10 cellular contexts compared by ENCODE assay signal in the genomic region with DNA sequence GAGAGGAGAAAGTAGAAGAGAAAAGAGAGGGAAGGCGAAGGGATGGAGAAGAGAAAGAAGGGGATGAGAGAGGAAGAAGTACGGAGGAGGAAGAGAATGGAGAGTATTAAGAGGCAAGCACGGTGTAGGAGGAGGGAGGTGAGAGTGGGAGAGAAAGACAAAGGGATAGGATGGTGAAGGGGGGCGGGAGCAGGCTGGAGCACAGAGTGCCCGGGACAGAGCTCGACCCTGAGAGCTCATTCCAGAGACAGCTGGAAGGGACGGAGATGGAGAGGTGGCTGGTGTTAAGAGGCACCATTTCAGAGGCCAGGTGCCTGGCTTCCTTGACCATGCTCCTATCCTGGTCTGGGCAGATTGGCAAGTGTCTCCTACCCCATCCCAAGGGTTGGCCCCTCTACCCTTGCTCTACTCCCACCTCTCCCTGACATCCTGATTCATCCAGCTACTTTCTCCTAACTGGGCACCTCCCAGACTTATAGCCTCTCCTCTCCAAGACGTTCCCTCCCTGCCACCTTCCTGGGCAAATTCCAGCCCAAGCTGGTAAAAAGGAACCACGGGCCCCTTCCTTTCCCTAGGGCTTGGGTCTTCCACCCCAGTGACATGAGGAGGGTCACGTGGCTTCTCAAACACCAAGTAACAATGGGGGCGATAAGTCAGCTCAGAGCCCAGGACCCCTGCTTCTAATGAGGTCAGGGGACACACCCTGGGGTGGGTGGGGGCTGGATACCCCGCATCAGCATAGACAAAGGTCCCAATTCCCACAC. TPM values are rescaled to one million over a fixed set of nuclear protein-coding genes. Genes with fewer than 3 reads are reported as not detected.
DNase-seq lines count a peak whose midpoint lies in the region; ATAC-seq, FAIRE-seq and TF ChIP-seq lines count a peak whose summit lies in the region.
"Had no signal": no experiment of that assay in that cellular context is flagged by ENCODE, and none has a peak within 500 bp of the region (broad histone marks: within the 10 kb centered on the region; RNA-seq: fewer than 3 reads in every experiment).

No MANE protein-coding gene starts in this region.

- H3K27ac Mint-ChIP-seq in HFFc6: peak overlapping the region; percentile 50

- peak overlapping the region; percentile 97 for H3K4me2 ChIP-seq in A549

- DNase-seq in A549 (ENCODE audit: low read depth in 1 of 2, low spot score in 1 of 2) (no peak), HFFc6 (no peak), breast epithelium (ENCODE audit: low spot score in 2 of 2) (no peak), midbrain (lab: John Stamatoyannopoulos, UW) (peak; percentile 57), omental fat pad (ENCODE audit: low spot score) (no peak), NCI-H2196 treated with DMSO at 0.1 percent for 48 hours (lab: John Stamatoyannopoulos, UW; ENCODE audit: unreplicated experiment) (no peak)
- DNase-seq in activated effector memory CD4-positive, alpha-beta T cell treated with anti-CD3 and anti-CD28 coated beads, Interleukin-2, amount 50 U/mL, for 16 hours: no peak
- DNase-seq in stimulated activated CD4-positive, alpha-beta T cell treated with anti-CD3 and anti-CD28 coated beads, Interleukin-4, amount 100 ng/mL, for 1 hour: no peak
- DNase-seq: activated gamma-delta T cell treated with Interleukin-2 at 50 U/mL for 16 hours, NCI-H526 treated with DMSO at 0.1 percent for 48 hours had no signal

- no peak for FAIRE-seq in A549 (lab: Jason Lieb, UNC)

- H3K27me3 Mint-ChIP-seq in HFFc6 (ENCODE audit: insufficient read depth): peaks cover 7% of the 10 kb centered on the region

- no peak for TF ChIP-seq POLR2A in A549 (IDR thresholded peaks at IDR 0.05; ENCODE audit: low read length)
- TF ChIP-seq POLR2A in breast epithelium (IDR thresholded peaks at IDR 0.05): no peak

- no peaks in the 10 kb centered on the region for H3K36me3 ChIP-seq in breast epithelium

- peak overlapping the region; percentile 91 for H3K4me3 Mint-ChIP-seq in HFFc6

- TF ChIP-seq RAD21 in A549 (conservative IDR thresholded peaks at IDR 0.05 in 1 of 2, IDR thresholded peaks at IDR 0.05 in 1 of 2): no peak

- H3K4me3 ChIP-seq in A549: peak overlapping the region; percentile 79; the same call in 2 of the 3 replicates
- H3K4me3 ChIP-seq in breast epithelium: peak overlapping the region in 2 of 3 donors; percentile 88 to 98

- 84% methylated on average over 12 of the region's 12 CpGs for WGBS in A549 (ENCODE audit: missing lambda C conversion rate)

- no peak for TF ChIP-seq EP300 in A549 (IDR thresholded peaks at IDR 0.05)

- H3K9me3 ChIP-seq in A549: no peaks in the 10 kb centered on the region
- no peaks in the 10 kb centered on the region for H3K9me3 ChIP-seq in breast epithelium

- H3K36me3 Mint-ChIP-seq in HFFc6 (ENCODE audit: low read depth): peaks cover 15% of the 10 kb centered on the region

- no peaks in the 10 kb centered on the region for H3K9me3 Mint-ChIP-seq in HFFc6

- no peaks in the 10 kb centered on the region for H3K27me3 ChIP-seq in breast epithelium

- peaks cover 36% of the 10 kb centered on the region for H3K4me1 Mint-ChIP-seq in HFFc6 (ENCODE audit: low read depth)

- TF ChIP-seq CTCF in A549 (IDR thresholded peaks at IDR 0.05): no peak
- no peak for TF ChIP-seq CTCF in HFFc6 (IDR thresholded peaks at IDR 0.05)
- no peak for TF ChIP-seq CTCF in breast epithelium (IDR thresholded peaks at IDR 0.05)
- TF ChIP-seq CTCF in omental fat pad (IDR thresholded peaks at IDR 0.05): no peak

- H3K4me1 ChIP-seq in A549 (peaks cover 20% of the 10 kb centered on the region), breast epithelium (peaks cover 0 to 10% of the 10 kb centered on the region in 2 donors)

- POLR2A ChIA-PET in A549 (lab: Yijun Ruan, JAX): no interaction called here

- no peak for ATAC-seq in A549
- no peak for ATAC-seq in omental fat pad (ENCODE audit: low FRiP score)

- CTCF ChIA-PET in A549 (lab: Yijun Ruan, JAX): interaction anchor here (0.6 to 1.6 kb wide), 6 partner anchors 11 to 201 kb away, joined by 3 to 6 read pairs (median 3); a partner anchor contains a TSS

- H3K27ac ChIP-seq in A549: peak overlapping the region; percentile 94 to 97; a peak in 4 of 6 replicates
- no peak overlapping the region for H3K27ac ChIP-seq in breast epithelium

- intact Hi-C loops in breast epithelium (cut with DNase I; ENCODE audit: low total_unique reads): no loop called here

TF ChIP-seq in A549, 52 proteins besides CTCF, POLR2A, EP300 and RAD21:
- TF ChIP-seq JUN (IDR thresholded peaks at IDR 0.05) (no peak), NPAS2 (CRISPR knock-in tag; IDR thresholded peaks at IDR 0.05; ENCODE audit: borderline replicate concordance) (no peak), TFCP2L1 (CRISPR knock-in tag; IDR thresholded peaks at IDR 0.05) (no peak), ESRRA (IDR thresholded peaks at IDR 0.05; ENCODE audit: borderline replicate concordance, low read length) (no peak), EHF (CRISPR knock-in tag; IDR thresholded peaks at IDR 0.05) (no peak), CHD2 (IDR thresholded peaks at IDR 0.05; ENCODE audit: low read length, partially characterized antibody) (no peak), RARB (CRISPR knock-in tag; IDR thresholded peaks at IDR 0.05) (no peak), EHMT2 (IDR thresholded peaks at IDR 0.05; ENCODE audit: low read depth) (no peak), NR3C1 (IDR thresholded peaks at IDR 0.05) (no peak), RCOR1 (IDR thresholded peaks at IDR 0.05; ENCODE audit: low read depth, low read length) (no peak), GATA3 (IDR thresholded peaks at IDR 0.05; ENCODE audit: borderline replicate concordance) (no peak), RFX5 (IDR thresholded peaks at IDR 0.05) (no peak)
- TF ChIP-seq, protein P1, sequence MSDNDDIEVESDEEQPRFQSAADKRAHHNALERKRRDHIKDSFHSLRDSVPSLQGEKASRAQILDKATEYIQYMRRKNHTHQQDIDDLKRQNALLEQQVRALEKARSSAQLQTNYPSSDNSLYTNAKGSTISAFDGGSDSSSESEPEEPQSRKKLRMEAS (IDR thresholded peaks at IDR 0.05): no peak

RNA-seq across cellular contexts. Expression of a gene that starts 1.2 kb away (rescaled TPM):
- polyA plus RNA-seq in A549 (2011; rRNA removed) (2.2 and 2.7 TPM in 2 replicates), A549 (2017; fragmentation: RNase III; extraction: RNeasy Plus Mini Kit Qiagen cat#74134 plus additional on column Dnase treatment) (4.4 to 5.4 TPM (median 4.9 TPM) in 3 replicates)
- 6.2 and 7.9 TPM in 2 replicates for polyA plus RNA-seq in A549 (2012; cell fraction: cytosol; rRNA removed)
- polyA plus RNA-seq in A549 (2012; cell fraction: nucleus; rRNA removed): 28.7 and 33.9 TPM in 2 replicates
- polyA minus RNA-seq in A549 (2011; rRNA and poly(A)+ RNA removed): 6.0 and 9.3 TPM in 2 replicates
- total RNA-seq in HFFc6 (2021; fragmentation: NEBNext Ultra II Directional; extraction: Animal tissue kit (Norgen Biotek cat#: 25700)): 1 to 10 TPM; 3.4 to 5.1 (median 4.2) TPM
- total RNA-seq in breast epithelium (1 to 10 TPM; 2.1 to 4.2 (median 2.6) TPM), omental fat pad (1 to 10 TPM; 2.1 to 8.4 (median 3.8) TPM)

RNA-seq across cellular contexts. Expression of a gene that starts 1.3 kb away (rescaled TPM):
- 112 and 127 TPM in 2 replicates for polyA plus RNA-seq in A549 (2011; rRNA removed)
- polyA plus RNA-seq in A549 (2012; cell fraction: cytosol; rRNA removed): 105 and 149 TPM in 2 replicates
- polyA plus RNA-seq in A549 (2012; cell fraction: nucleus; rRNA removed): 99.6 and 204 TPM in 2 replicates
- polyA plus RNA-seq in A549 (2017; fragmentation: RNase III; extraction: RNeasy Plus Mini Kit Qiagen cat#74134 plus additional on column Dnase treatment): 98.9 to 104 TPM (median 103 TPM) in 3 replicates
- 46.1 and 47.9 TPM in 2 replicates for polyA minus RNA-seq in A549 (2011; rRNA and poly(A)+ RNA removed)
- total RNA-seq in HFFc6 (2021; fragmentation: NEBNext Ultra II Directional; extraction: Animal tissue kit (Norgen Biotek cat#: 25700)): 10 to 100 TPM; 45.4 to 68.6 (median 50.1) TPM
- 100 to 1,000 TPM in 1 of 3 donors, 10 to 100 TPM in 2; 63.7 to 101 (median 99.5) TPM for total RNA-seq in breast epithelium
- total RNA-seq in omental fat pad: 100 to 1,000 TPM in 1 of 4 donors, 10 to 100 TPM in 3; 63.9 to 110 (median 89.3) TPM

RNA-seq across cellular contexts. Expression of a gene that starts 17.8 kb away (rescaled TPM):
- polyA plus RNA-seq in A549 (2011; rRNA removed): 0.06 and 0.09 TPM in 2 replicates
- 0.03 and 0.05 TPM in 2 replicates for polyA plus RNA-seq in A549 (2012; cell fraction: cytosol; rRNA removed)
- polyA plus RNA-seq in A549 (2012; cell fraction: nucleus; rRNA removed): 0.06 and 0.13 TPM in 2 replicates
- not detected in 3 replicates for polyA plus RNA-seq in A549 (2017; fragmentation: RNase III; extraction: RNeasy Plus Mini Kit Qiagen cat#74134 plus additional on column Dnase treatment)
- not detected in 2 replicates for polyA minus RNA-seq in A549 (2011; rRNA and poly(A)+ RNA removed)
- total RNA-seq in HFFc6 (2021; fragmentation: NEBNext Ultra II Directional; extraction: Animal tissue kit (Norgen Biotek cat#: 25700)): not detected
- total RNA-seq in breast epithelium: 1 to 10 TPM in 1 of 3 donors, under 1 TPM in 2; 0.64 to 1.3 (median 0.73) TPM
- total RNA-seq in omental fat pad: 1 to 10 TPM in 1 of 4 donors, under 1 TPM in 3; 0.36 to 1.3 (median 0.94) TPM

RNA-seq across cellular contexts. Expression of a gene that starts 19.6 kb away (rescaled TPM):
- polyA plus RNA-seq in A549 (2011; rRNA removed) (0.12 and 0.19 TPM in 2 replicates), A549 (2017; fragmentation: RNase III; extraction: RNeasy Plus Mini Kit Qiagen cat#74134 plus additional on column Dnase treatment) (0.13 to 0.32 TPM (median 0.14 TPM) in 3 replicates)
- 0.12 and 0.21 TPM in 2 replicates for polyA plus RNA-seq in A549 (2012; cell fraction: cytosol; rRNA removed)
- 1.1 and 1.9 TPM in 2 replicates for polyA plus RNA-seq in A549 (2012; cell fraction: nucleus; rRNA removed)
- polyA minus RNA-seq in A549 (2011; rRNA and poly(A)+ RNA removed): 0.21 and 0.29 TPM in 2 replicates
- under 1 TPM in 4 of 6 experiments, not detected in 2; 0.09 to 0.31 (median 0.19) TPM for total RNA-seq in HFFc6 (2021; fragmentation: NEBNext Ultra II Directional; extraction: Animal tissue kit (Norgen Biotek cat#: 25700))
- total RNA-seq in breast epithelium (10 to 100 TPM in 2 of 3 donors, 1 to 10 TPM in 1; 9.6 to 20.3 (median 12.1) TPM), omental fat pad (10 to 100 TPM in 1 of 4 donors, 1 to 10 TPM in 3; 5.8 to 12.2 (median 9.2) TPM)

RNA-seq across cellular contexts. Expression of a gene that starts 22.9 kb away (rescaled TPM):
- polyA plus RNA-seq in A549 (2011; rRNA removed) (5.2 and 5.7 TPM in 2 replicates), A549 (2017; fragmentation: RNase III; extraction: RNeasy Plus Mini Kit Qiagen cat#74134 plus additional on column Dnase treatment) (5.4 to 6.1 TPM (median 6.0 TPM) in 3 replicates)
- polyA plus RNA-seq in A549 (2012; cell fraction: cytosol; rRNA removed): 10.1 and 10.2 TPM in 2 replicates
- polyA plus RNA-seq in A549 (2012; cell fraction: nucleus; rRNA removed): 11.2 and 16.5 TPM in 2 replicates
- 6.0 and 7.8 TPM in 2 replicates for polyA minus RNA-seq in A549 (2011; rRNA and poly(A)+ RNA removed)
- 10 to 100 TPM; 11.2 to 13.6 (median 11.9) TPM for total RNA-seq in HFFc6 (2021; fragmentation: NEBNext Ultra II Directional; extraction: Animal tissue kit (Norgen Biotek cat#: 25700))
- total RNA-seq in breast epithelium (10 to 100 TPM; 18.7 to 32.4 (median 26.5) TPM), omental fat pad (10 to 100 TPM; 19.1 to 30.8 (median 25.9) TPM)

Comparison
In these comparisons a context has a peak if more than half of its experiments do, and no peak if none do; other contexts are left out.
1. H3K27ac ChIP-seq: peak in A549 (2 of 2); none in breast epithelium (0 of 2).